In the genomic region with DNA sequence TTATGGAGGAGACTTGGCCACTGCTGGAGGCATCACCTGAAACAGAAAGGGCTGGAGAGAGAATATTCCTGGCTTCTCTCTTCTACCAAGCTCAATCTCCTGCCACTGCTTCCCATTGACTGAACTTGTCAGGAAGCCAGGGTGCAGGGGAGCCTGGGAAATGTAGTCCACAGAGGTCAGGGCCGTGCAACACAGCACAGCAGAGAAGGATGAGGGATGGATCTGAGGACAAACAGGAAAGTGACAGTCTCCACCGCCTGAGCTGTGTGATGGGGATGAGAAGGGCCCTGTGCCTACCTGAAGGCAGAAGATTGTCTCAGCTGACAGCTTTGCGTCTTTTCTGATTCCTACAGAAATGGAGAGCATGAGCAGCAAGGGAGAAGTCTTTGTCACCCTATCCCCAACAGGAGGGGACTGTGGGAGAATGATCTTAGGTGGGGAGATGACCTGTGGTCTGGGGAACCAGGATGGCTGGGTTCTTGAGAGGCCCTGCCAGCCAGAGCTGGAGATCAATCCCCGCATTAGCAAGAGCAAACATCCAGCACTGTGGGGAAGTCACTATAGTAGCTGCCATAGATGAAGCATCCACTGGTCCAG, we compare ENCODE assay signal across 1 cellular context.
TF ChIP-seq lines count a peak whose summit lies in the region.

No MANE protein-coding gene starts in this region.

TF ChIP-seq in HepG2, 621 proteins besides CTCF, POLR2A, EP300 and RAD21 (continued from another document and continues in another):
- TF ChIP-seq, protein P1, sequence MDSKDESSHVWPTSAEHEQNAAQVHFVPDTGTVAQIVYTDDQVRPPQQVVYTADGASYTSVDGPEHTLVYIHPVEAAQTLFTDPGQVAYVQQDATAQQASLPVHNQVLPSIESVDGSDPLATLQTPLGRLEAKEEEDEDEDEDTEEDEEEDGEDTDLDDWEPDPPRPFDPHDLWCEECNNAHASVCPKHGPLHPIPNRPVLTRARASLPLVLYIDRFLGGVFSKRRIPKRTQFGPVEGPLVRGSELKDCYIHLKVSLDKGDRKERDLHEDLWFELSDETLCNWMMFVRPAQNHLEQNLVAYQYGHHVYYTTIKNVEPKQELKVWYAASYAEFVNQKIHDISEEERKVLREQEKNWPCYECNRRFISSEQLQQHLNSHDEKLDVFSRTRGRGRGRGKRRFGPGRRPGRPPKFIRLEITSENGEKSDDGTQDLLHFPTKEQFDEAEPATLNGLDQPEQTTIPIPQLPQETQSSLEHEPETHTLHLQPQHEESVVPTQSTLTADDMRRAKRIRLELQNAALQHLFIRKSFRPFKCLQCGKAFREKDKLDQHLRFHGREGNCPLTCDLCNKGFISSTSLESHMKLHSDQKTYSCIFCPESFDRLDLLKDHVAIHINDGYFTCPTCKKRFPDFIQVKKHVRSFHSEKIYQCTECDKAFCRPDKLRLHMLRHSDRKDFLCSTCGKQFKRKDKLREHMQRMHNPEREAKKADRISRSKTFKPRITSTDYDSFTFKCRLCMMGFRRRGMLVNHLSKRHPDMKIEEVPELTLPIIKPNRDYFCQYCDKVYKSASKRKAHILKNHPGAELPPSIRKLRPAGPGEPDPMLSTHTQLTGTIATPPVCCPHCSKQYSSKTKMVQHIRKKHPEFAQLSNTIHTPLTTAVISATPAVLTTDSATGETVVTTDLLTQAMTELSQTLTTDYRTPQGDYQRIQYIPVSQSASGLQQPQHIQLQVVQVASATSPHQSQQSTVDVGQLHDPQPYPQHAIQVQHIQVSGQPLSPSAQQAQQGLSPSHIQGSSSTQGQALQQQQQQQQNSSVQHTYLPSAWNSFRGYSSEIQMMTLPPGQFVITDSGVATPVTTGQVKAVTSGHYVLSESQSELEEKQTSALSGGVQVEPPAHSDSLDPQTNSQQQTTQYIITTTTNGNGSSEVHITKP (CRISPR knock-in tag; IDR thresholded peaks at IDR 0.05; ENCODE audit: low read depth), result peak; percentile 92
- TF ChIP-seq CENPX (CRISPR knock-in tag; IDR thresholded peaks at IDR 0.05) (no peak), PAX8 (CRISPR knock-in tag; IDR thresholded peaks at IDR 0.05; ENCODE audit: borderline replicate concordance) (no peak), AHR (CRISPR knock-in tag; IDR thresholded peaks at IDR 0.05) (peak; percentile 82; the same call in 1 of the 2 replicates), CEBPG (CRISPR knock-in tag; IDR thresholded peaks at IDR 0.05) (peak; percentile 41; the same call in 1 of the 2 replicates), ZBTB7B (CRISPR knock-in tag; IDR thresholded peaks at IDR 0.05) (peak; percentile 56; the same call in 1 of the 2 replicates), POLR2AphosphoS5 (IDR thresholded peaks at IDR 0.05; ENCODE audit: low read depth, low read length) (no peak; the same call in 1 of the 2 replicates), NR2F1 (CRISPR knock-in tag; IDR thresholded peaks at IDR 0.05) (peak; percentile 42 to 49; a peak in 3 of 4 replicates), ZFP90 (CRISPR knock-in tag; IDR thresholded peaks at IDR 0.05; ENCODE audit: borderline replicate concordance) (peak; percentile 74; the same call in 1 of the 2 replicates), TCF12 (IDR thresholded peaks at IDR 0.05) (no peak), TCF12 (CRISPR knock-in tag; IDR thresholded peaks at IDR 0.05) (no peak), RBFOX2 (IDR thresholded peaks at IDR 0.05; ENCODE audit: low read depth, low read length) (no peak), ZNF790 (CRISPR knock-in tag; IDR thresholded peaks at IDR 0.05; ENCODE audit: borderline replicate concordance) (no peak), MEIS1 (CRISPR knock-in tag; IDR thresholded peaks at IDR 0.05; ENCODE audit: borderline replicate concordance) (peak; percentile 60; the same call in 1 of the 2 replicates), ZNF737 (CRISPR knock-in tag; IDR thresholded peaks at IDR 0.05; ENCODE audit: borderline replicate concordance) (peak; percentile 37; the same call in 1 of the 2 replicates), KAT2B (IDR thresholded peaks at IDR 0.05; ENCODE audit: borderline replicate concordance, low read depth, low read length) (no peak), NCOR1 (IDR thresholded peaks at IDR 0.05; ENCODE audit: borderline replicate concordance, low read length) (no peak), MAFG (CRISPR knock-in tag; IDR thresholded peaks at IDR 0.05) (no peak), ZNF224 (CRISPR knock-in tag; IDR thresholded peaks at IDR 0.05) (no peak; the same call in 1 of the 2 replicates), MIXL1 (CRISPR knock-in tag; IDR thresholded peaks at IDR 0.05) (peak; percentile 76), ZNF782 (CRISPR knock-in tag; IDR thresholded peaks at IDR 0.05; ENCODE audit: borderline replicate concordance) (peak; percentile 78; the same call in 1 of the 2 replicates), ZSCAN25 (CRISPR knock-in tag; IDR thresholded peaks at IDR 0.05) (no peak), ATF7-NPFF (CRISPR knock-in tag; IDR thresholded peaks at IDR 0.05; ENCODE audit: low read depth) (no peak), REPIN1 (CRISPR knock-in tag; IDR thresholded peaks at IDR 0.05; ENCODE audit: borderline replicate concordance, low read depth) (no peak; the same call in 1 of the 2 replicates), KMT2A (CRISPR knock-in tag; IDR thresholded peaks at IDR 0.05) (0 out of 2 replicates have a peak, but pooled peaks have one; percentile 45)
- TF ChIP-seq, protein P2, sequence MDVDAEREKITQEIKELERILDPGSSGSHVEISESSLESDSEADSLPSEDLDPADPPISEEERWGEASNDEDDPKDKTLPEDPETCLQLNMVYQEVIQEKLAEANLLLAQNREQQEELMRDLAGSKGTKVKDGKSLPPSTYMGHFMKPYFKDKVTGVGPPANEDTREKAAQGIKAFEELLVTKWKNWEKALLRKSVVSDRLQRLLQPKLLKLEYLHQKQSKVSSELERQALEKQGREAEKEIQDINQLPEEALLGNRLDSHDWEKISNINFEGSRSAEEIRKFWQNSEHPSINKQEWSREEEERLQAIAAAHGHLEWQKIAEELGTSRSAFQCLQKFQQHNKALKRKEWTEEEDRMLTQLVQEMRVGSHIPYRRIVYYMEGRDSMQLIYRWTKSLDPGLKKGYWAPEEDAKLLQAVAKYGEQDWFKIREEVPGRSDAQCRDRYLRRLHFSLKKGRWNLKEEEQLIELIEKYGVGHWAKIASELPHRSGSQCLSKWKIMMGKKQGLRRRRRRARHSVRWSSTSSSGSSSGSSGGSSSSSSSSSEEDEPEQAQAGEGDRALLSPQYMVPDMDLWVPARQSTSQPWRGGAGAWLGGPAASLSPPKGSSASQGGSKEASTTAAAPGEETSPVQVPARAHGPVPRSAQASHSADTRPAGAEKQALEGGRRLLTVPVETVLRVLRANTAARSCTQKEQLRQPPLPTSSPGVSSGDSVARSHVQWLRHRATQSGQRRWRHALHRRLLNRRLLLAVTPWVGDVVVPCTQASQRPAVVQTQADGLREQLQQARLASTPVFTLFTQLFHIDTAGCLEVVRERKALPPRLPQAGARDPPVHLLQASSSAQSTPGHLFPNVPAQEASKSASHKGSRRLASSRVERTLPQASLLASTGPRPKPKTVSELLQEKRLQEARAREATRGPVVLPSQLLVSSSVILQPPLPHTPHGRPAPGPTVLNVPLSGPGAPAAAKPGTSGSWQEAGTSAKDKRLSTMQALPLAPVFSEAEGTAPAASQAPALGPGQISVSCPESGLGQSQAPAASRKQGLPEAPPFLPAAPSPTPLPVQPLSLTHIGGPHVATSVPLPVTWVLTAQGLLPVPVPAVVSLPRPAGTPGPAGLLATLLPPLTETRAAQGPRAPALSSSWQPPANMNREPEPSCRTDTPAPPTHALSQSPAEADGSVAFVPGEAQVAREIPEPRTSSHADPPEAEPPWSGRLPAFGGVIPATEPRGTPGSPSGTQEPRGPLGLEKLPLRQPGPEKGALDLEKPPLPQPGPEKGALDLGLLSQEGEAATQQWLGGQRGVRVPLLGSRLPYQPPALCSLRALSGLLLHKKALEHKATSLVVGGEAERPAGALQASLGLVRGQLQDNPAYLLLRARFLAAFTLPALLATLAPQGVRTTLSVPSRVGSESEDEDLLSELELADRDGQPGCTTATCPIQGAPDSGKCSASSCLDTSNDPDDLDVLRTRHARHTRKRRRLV (CRISPR knock-in tag; IDR thresholded peaks at IDR 0.05), result peak; percentile 2; the same call in 1 of the 2 replicates
- TF ChIP-seq, protein P3, sequence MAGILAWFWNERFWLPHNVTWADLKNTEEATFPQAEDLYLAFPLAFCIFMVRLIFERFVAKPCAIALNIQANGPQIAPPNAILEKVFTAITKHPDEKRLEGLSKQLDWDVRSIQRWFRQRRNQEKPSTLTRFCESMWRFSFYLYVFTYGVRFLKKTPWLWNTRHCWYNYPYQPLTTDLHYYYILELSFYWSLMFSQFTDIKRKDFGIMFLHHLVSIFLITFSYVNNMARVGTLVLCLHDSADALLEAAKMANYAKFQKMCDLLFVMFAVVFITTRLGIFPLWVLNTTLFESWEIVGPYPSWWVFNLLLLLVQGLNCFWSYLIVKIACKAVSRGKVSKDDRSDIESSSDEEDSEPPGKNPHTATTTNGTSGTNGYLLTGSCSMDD (CRISPR knock-in tag; IDR thresholded peaks at IDR 0.05), result no peak
- TF ChIP-seq, protein P4, sequence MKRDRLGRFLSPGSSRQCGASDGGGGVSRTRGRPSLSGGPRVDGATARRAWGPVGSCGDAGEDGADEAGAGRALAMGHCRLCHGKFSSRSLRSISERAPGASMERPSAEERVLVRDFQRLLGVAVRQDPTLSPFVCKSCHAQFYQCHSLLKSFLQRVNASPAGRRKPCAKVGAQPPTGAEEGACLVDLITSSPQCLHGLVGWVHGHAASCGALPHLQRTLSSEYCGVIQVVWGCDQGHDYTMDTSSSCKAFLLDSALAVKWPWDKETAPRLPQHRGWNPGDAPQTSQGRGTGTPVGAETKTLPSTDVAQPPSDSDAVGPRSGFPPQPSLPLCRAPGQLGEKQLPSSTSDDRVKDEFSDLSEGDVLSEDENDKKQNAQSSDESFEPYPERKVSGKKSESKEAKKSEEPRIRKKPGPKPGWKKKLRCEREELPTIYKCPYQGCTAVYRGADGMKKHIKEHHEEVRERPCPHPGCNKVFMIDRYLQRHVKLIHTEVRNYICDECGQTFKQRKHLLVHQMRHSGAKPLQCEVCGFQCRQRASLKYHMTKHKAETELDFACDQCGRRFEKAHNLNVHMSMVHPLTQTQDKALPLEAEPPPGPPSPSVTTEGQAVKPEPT (CRISPR knock-in tag; IDR thresholded peaks at IDR 0.05; ENCODE audit: low read depth), result peak; percentile 82; the same call in 1 of the 2 replicates
- TF ChIP-seq, protein P5, sequence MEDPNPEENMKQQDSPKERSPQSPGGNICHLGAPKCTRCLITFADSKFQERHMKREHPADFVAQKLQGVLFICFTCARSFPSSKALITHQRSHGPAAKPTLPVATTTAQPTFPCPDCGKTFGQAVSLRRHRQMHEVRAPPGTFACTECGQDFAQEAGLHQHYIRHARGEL (CRISPR knock-in tag; IDR thresholded peaks at IDR 0.05), result no peak
- TF ChIP-seq, protein P6, sequence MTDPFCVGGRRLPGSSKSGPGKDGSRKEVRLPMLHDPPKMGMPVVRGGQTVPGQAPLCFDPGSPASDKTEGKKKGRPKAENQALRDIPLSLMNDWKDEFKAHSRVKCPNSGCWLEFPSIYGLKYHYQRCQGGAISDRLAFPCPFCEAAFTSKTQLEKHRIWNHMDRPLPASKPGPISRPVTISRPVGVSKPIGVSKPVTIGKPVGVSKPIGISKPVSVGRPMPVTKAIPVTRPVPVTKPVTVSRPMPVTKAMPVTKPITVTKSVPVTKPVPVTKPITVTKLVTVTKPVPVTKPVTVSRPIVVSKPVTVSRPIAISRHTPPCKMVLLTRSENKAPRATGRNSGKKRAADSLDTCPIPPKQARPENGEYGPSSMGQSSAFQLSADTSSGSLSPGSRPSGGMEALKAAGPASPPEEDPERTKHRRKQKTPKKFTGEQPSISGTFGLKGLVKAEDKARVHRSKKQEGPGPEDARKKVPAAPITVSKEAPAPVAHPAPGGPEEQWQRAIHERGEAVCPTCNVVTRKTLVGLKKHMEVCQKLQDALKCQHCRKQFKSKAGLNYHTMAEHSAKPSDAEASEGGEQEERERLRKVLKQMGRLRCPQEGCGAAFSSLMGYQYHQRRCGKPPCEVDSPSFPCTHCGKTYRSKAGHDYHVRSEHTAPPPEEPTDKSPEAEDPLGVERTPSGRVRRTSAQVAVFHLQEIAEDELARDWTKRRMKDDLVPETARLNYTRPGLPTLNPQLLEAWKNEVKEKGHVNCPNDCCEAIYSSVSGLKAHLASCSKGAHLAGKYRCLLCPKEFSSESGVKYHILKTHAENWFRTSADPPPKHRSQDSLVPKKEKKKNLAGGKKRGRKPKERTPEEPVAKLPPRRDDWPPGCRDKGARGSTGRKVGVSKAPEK (CRISPR knock-in tag; IDR thresholded peaks at IDR 0.05; ENCODE audit: borderline replicate concordance), result 0 out of 2 replicates have a peak, but pooled peaks have one; percentile 42
- TF ChIP-seq, protein P7, sequence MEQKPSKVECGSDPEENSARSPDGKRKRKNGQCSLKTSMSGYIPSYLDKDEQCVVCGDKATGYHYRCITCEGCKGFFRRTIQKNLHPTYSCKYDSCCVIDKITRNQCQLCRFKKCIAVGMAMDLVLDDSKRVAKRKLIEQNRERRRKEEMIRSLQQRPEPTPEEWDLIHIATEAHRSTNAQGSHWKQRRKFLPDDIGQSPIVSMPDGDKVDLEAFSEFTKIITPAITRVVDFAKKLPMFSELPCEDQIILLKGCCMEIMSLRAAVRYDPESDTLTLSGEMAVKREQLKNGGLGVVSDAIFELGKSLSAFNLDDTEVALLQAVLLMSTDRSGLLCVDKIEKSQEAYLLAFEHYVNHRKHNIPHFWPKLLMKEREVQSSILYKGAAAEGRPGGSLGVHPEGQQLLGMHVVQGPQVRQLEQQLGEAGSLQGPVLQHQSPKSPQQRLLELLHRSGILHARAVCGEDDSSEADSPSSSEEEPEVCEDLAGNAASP (CRISPR knock-in tag; IDR thresholded peaks at IDR 0.05; ENCODE audit: borderline replicate concordance), result 0 out of 2 replicates have a peak, but pooled peaks have one; percentile 34
- TF ChIP-seq, protein P8, sequence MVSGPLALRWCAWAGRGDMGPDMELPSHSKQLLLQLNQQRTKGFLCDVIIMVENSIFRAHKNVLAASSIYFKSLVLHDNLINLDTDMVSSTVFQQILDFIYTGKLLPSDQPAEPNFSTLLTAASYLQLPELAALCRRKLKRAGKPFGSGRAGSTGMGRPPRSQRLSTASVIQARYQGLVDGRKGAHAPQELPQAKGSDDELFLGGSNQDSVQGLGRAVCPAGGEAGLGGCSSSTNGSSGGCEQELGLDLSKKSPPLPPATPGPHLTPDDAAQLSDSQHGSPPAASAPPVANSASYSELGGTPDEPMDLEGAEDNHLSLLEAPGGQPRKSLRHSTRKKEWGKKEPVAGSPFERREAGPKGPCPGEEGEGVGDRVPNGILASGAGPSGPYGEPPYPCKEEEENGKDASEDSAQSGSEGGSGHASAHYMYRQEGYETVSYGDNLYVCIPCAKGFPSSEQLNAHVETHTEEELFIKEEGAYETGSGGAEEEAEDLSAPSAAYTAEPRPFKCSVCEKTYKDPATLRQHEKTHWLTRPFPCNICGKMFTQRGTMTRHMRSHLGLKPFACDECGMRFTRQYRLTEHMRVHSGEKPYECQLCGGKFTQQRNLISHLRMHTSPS (CRISPR knock-in tag; IDR thresholded peaks at IDR 0.05; ENCODE audit: low read depth), result no peak
- TF ChIP-seq, protein P9, sequence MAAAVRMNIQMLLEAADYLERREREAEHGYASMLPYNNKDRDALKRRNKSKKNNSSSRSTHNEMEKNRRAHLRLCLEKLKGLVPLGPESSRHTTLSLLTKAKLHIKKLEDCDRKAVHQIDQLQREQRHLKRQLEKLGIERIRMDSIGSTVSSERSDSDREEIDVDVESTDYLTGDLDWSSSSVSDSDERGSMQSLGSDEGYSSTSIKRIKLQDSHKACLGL (CRISPR knock-in tag; IDR thresholded peaks at IDR 0.05), result no peak
- TF ChIP-seq, protein P10, sequence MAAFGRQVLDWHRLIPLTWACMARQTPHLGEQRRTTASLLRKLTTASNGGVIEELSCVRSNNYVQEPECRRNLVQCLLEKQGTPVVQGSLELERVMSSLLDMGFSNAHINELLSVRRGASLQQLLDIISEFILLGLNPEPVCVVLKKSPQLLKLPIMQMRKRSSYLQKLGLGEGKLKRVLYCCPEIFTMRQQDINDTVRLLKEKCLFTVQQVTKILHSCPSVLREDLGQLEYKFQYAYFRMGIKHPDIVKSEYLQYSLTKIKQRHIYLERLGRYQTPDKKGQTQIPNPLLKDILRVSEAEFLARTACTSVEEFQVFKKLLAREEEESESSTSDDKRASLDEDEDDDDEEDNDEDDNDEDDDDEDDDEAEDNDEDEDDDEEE (CRISPR knock-in tag; IDR thresholded peaks at IDR 0.05), result no peak
